ENCODE assay signal across 27 cellular contexts in genomic region chr4:134952305-134952704, GRCh38.
"Had no signal": no experiment of that assay in that cellular context is flagged by ENCODE, and none has a peak within 500 bp of the region (broad histone marks: within the 10 kb centered on the region; RNA-seq: fewer than 3 reads in every experiment).

No MANE protein-coding gene starts in this region.

- ATAC-seq: naive thymus-derived CD8-positive, alpha-beta T cell; natural killer cell treated with Interleukin-12 subunit alpha and Interleukin-12 subunit beta and Interleukin-15 and Interleukin-18, amount 100 ng/mL, for 72 hours; psoas muscle; right cardiac atrium; right lobe of liver; stimulated activated memory B cell treated with anti-CD40 and anti-IgM and Interleukin-4, amounts not matched to agents 10 μg/mL and 1 μg/mL and 100 μg/mL, for 72 hours; stimulated activated naive CD8-positive, alpha-beta T cell treated with anti-CD3 and anti-CD28 coated beads, Interleukin-15, amount 100 ng/mL, for 72 hours; stimulated activated naive CD8-positive, alpha-beta T cell treated with anti-CD3 and anti-CD28 coated beads, Interleukin-15, Interleukin-2, amounts not matched to agents 100 U/mL and 50 U/mL, for 24 hours had no signal

- DNase-seq: naive thymus-derived CD8-positive, alpha-beta T cell; nephron progenitor cell; nucleus accumbens; ovary; psoas muscle; sigmoid colon; small intestine; stimulated activated CD4-positive, alpha-beta T cell treated with anti-CD3 and anti-CD28 coated beads, Interleukin-12 subunit alpha, Interleukin-12 subunit beta, amount 100 ng/mL, for 4 hours; stimulated activated CD4-positive, alpha-beta T cell treated with anti-CD3 and anti-CD28 coated beads, Interleukin-1b, Interleukin-23, amount 100 ng/mL, for 48 hours; stimulated activated CD4-positive, alpha-beta T cell treated with anti-CD3 and anti-CD28 coated beads, Interleukin-4, amount 100 ng/mL, for 1 hour; stimulated activated CD4-positive, alpha-beta T cell treated with anti-CD3 and anti-CD28 coated beads, Interleukin-4, amount 100 ng/mL, for 4 hours; stimulated activated CD8-positive, alpha-beta memory T cell treated with anti-CD3 and anti-CD28 coated beads, Interleukin-4, amount 100 ng/mL, for 48 hours; stimulated activated naive CD4-positive, alpha-beta T cell; stimulated activated naive CD8-positive, alpha-beta T cell treated with anti-CD3 and anti-CD28 coated beads, Interleukin-15, amount 100 ng/mL, for 72 hours; stimulated activated naive CD8-positive, alpha-beta T cell treated with anti-CD3 and anti-CD28 coated beads, Interleukin-15, Interleukin-2, amounts not matched to agents 100 U/mL and 50 U/mL, for 24 hours; substantia nigra; testis; tibial artery; transverse colon had no signal

- H3K27me3 ChIP-seq: neutrophil, ovary, right lobe of liver, sigmoid colon, suprapubic skin, testis, tibial artery, transverse colon, vagina had no signal

- H3K4me3 ChIP-seq: ovary, psoas muscle, right lobe of liver, sigmoid colon, suprapubic skin, tibial artery, transverse colon, vagina had no signal

- H3K27ac ChIP-seq: neutrophil, ovary, parathyroid adenoma, psoas muscle, right lobe of liver, sigmoid colon, suprapubic skin, testis, tibial artery, transverse colon, vagina had no signal

- H3K9me3 ChIP-seq: neutrophil, ovary, right lobe of liver, sigmoid colon, testis, transverse colon, vagina had no signal

- H3K36me3 ChIP-seq: neutrophil, ovary, right lobe of liver, sigmoid colon, suprapubic skin, tibial artery, transverse colon, vagina had no signal

- H3K4me1 ChIP-seq: parathyroid adenoma, psoas muscle, right lobe of liver, sigmoid colon, suprapubic skin, testis, tibial artery, transverse colon, vagina had no signal
